Comparison of ENCODE assay signal across 1 cellular context in genomic region chr5:150582281-150582791, GRCh38.
TF ChIP-seq lines count a peak whose summit lies in the region.

No MANE protein-coding gene starts in this region.

TF ChIP-seq in HepG2, 621 proteins besides CTCF, POLR2A, EP300 and RAD21 (continued from another document and continues in another):
- TF ChIP-seq ZNF503 (CRISPR knock-in tag; IDR thresholded peaks at IDR 0.05) (no peak), CSRNP1 (CRISPR knock-in tag; IDR thresholded peaks at IDR 0.05) (no peak), MATR3 (CRISPR knock-in tag; IDR thresholded peaks at IDR 0.05) (no peak), NR2F1 (CRISPR knock-in tag; IDR thresholded peaks at IDR 0.05) (peak; percentile 17 to 30; a peak in 1 of 4 replicates), ZNF17 (CRISPR knock-in tag; IDR thresholded peaks at IDR 0.05) (no peak), HOXA3 (CRISPR knock-in tag; IDR thresholded peaks at IDR 0.05) (peak; percentile 57; the same call in 1 of the 2 replicates), TEAD2 (CRISPR knock-in tag; IDR thresholded peaks at IDR 0.05) (no peak), FOXP1 (IDR thresholded peaks at IDR 0.05) (no peak), FOXP1 (CRISPR knock-in tag; IDR thresholded peaks at IDR 0.05) (no peak), FOXA3 (CRISPR knock-in tag; IDR thresholded peaks at IDR 0.05) (no peak), ZFX (CRISPR knock-in tag; IDR thresholded peaks at IDR 0.05; ENCODE audit: low read depth) (peak; percentile 41; the same call in 1 of the 2 replicates), SP4 (CRISPR knock-in tag; IDR thresholded peaks at IDR 0.05) (no peak), AFF4 (CRISPR knock-in tag; IDR thresholded peaks at IDR 0.05) (no peak), ZBTB14 (CRISPR knock-in tag; IDR thresholded peaks at IDR 0.05) (no peak), THAP7 (CRISPR knock-in tag; IDR thresholded peaks at IDR 0.05) (no peak), TCF7L2 (IDR thresholded peaks at IDR 0.05; ENCODE audit: low read depth, low read length) (no peak), NR1H2 (CRISPR knock-in tag; IDR thresholded peaks at IDR 0.05; ENCODE audit: borderline replicate concordance, low read depth) (no peak), ZNF160 (CRISPR knock-in tag; IDR thresholded peaks at IDR 0.05) (no peak), NKX3-1 (CRISPR knock-in tag; IDR thresholded peaks at IDR 0.05) (no peak), PPARG (CRISPR knock-in tag; conservative IDR thresholded peaks at IDR 0.05) (0 out of 2 replicates have a peak, but pooled peaks have one; percentile 26), PCBP1 (IDR thresholded peaks at IDR 0.05; ENCODE audit: borderline replicate concordance, low read depth, low read length) (peak; percentile 91; the same call in 1 of the 2 replicates), SYNCRIP (IDR thresholded peaks at IDR 0.05; ENCODE audit: insufficient read depth, low read depth, low read length) (no peak), ZBTB7A (CRISPR knock-in tag; IDR thresholded peaks at IDR 0.05) (peak; percentile 75), ATRX (CRISPR knock-in tag; IDR thresholded peaks at IDR 0.05; ENCODE audit: borderline replicate concordance) (no peak), NFIB (CRISPR knock-in tag; IDR thresholded peaks at IDR 0.05; ENCODE audit: borderline replicate concordance) (no peak), THAP9 (CRISPR knock-in tag; IDR thresholded peaks at IDR 0.05; ENCODE audit: borderline replicate concordance) (no peak), SRSF9 (IDR thresholded peaks at IDR 0.05; ENCODE audit: borderline replicate concordance, insufficient read depth, low read depth, low read length, poor library complexity, severe bottlenecking) (no peak), KAT7 (CRISPR knock-in tag; IDR thresholded peaks at IDR 0.05; ENCODE audit: borderline replicate concordance) (no peak), KLF13 (CRISPR knock-in tag; IDR thresholded peaks at IDR 0.05) (no peak), ZNF547 (CRISPR knock-in tag; IDR thresholded peaks at IDR 0.05) (no peak), DDIT3 (CRISPR knock-in tag; IDR thresholded peaks at IDR 0.05) (no peak), POLR2G (IDR thresholded peaks at IDR 0.05; ENCODE audit: low read depth, low read length) (no peak), ELF1 (CRISPR knock-in tag; IDR thresholded peaks at IDR 0.05) (no peak), AGO2 (optimal IDR thresholded peaks at IDR 0.05; ENCODE audit: low read depth, low read length) (no peak), SRSF4 (IDR thresholded peaks at IDR 0.05; ENCODE audit: low read depth, low read length, poor library complexity, severe bottlenecking) (no peak), ZNF816 (CRISPR knock-in tag; IDR thresholded peaks at IDR 0.05; ENCODE audit: borderline replicate concordance) (no peak)
- TF ChIP-seq, protein P1, sequence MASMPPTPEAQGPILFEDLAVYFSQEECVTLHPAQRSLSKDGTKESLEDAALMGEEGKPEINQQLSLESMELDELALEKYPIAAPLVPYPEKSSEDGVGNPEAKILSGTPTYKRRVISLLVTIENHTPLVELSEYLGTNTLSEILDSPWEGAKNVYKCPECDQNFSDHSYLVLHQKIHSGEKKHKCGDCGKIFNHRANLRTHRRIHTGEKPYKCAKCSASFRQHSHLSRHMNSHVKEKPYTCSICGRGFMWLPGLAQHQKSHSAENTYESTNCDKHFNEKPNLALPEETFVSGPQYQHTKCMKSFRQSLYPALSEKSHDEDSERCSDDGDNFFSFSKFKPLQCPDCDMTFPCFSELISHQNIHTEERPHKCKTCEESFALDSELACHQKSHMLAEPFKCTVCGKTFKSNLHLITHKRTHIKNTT (CRISPR knock-in tag; IDR thresholded peaks at IDR 0.05) = no peak
- TF ChIP-seq, protein P2, sequence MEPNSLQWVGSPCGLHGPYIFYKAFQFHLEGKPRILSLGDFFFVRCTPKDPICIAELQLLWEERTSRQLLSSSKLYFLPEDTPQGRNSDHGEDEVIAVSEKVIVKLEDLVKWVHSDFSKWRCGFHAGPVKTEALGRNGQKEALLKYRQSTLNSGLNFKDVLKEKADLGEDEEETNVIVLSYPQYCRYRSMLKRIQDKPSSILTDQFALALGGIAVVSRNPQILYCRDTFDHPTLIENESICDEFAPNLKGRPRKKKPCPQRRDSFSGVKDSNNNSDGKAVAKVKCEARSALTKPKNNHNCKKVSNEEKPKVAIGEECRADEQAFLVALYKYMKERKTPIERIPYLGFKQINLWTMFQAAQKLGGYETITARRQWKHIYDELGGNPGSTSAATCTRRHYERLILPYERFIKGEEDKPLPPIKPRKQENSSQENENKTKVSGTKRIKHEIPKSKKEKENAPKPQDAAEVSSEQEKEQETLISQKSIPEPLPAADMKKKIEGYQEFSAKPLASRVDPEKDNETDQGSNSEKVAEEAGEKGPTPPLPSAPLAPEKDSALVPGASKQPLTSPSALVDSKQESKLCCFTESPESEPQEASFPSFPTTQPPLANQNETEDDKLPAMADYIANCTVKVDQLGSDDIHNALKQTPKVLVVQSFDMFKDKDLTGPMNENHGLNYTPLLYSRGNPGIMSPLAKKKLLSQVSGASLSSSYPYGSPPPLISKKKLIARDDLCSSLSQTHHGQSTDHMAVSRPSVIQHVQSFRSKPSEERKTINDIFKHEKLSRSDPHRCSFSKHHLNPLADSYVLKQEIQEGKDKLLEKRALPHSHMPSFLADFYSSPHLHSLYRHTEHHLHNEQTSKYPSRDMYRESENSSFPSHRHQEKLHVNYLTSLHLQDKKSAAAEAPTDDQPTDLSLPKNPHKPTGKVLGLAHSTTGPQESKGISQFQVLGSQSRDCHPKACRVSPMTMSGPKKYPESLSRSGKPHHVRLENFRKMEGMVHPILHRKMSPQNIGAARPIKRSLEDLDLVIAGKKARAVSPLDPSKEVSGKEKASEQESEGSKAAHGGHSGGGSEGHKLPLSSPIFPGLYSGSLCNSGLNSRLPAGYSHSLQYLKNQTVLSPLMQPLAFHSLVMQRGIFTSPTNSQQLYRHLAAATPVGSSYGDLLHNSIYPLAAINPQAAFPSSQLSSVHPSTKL (CRISPR knock-in tag; IDR thresholded peaks at IDR 0.05) = peak; percentile 58; the same call in 1 of the 2 replicates
- TF ChIP-seq, protein P3, sequence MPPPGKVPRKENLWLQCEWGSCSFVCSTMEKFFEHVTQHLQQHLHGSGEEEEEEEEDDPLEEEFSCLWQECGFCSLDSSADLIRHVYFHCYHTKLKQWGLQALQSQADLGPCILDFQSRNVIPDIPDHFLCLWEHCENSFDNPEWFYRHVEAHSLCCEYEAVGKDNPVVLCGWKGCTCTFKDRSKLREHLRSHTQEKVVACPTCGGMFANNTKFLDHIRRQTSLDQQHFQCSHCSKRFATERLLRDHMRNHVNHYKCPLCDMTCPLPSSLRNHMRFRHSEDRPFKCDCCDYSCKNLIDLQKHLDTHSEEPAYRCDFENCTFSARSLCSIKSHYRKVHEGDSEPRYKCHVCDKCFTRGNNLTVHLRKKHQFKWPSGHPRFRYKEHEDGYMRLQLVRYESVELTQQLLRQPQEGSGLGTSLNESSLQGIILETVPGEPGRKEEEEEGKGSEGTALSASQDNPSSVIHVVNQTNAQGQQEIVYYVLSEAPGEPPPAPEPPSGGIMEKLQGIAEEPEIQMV (CRISPR knock-in tag; IDR thresholded peaks at IDR 0.05; ENCODE audit: low read depth) = no peak
